In the genomic region with DNA sequence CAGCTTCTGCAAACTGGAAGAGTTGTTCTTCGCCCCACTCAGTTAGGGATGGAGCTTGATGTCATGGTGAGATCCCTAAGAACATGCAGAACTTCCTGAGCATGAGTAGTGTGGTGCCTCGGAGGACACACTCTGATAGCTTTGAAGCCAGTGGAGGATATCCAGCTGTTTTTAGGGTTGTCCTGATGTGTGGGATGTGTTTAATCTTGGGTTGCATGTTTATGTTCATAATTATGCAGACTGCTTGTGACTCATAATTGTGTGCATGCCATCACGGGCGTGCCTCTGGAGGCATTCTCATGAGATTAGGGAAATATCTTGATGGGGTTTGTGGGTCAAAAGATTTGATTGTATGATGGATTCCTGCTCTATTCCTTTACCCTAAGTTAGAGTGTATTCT, we compare ENCODE assay signal across 14 cellular contexts.
DNase-seq lines count a peak whose midpoint lies in the region; ATAC-seq and TF ChIP-seq lines count a peak whose summit lies in the region.
"Had no signal": no experiment of that assay in that cellular context is flagged by ENCODE, and none has a peak within 500 bp of the region (broad histone marks: within the 10 kb centered on the region; RNA-seq: fewer than 3 reads in every experiment).

No MANE protein-coding gene starts in this region.

- TF ChIP-seq CTCF in mucosa of descending colon (IDR thresholded peaks at IDR 0.05), result no peak

- no peak overlapping the region for H3K4me3 ChIP-seq in MG63
- no peak overlapping the region for H3K4me3 ChIP-seq in mucosa of descending colon
- H3K4me3 ChIP-seq: heart left ventricle had no signal

- intact Hi-C loops in mucosa of descending colon (cut with DNase I, micrococcal nuclease), result no loop called here

- H3K36me3 ChIP-seq in MG63 (no peaks in the 10 kb centered on the region), mucosa of descending colon (ENCODE audit: low read depth) (no peaks in the 10 kb centered on the region)
- H3K36me3 ChIP-seq: BE2C, heart left ventricle had no signal

- ATAC-seq in mucosa of descending colon (peak; percentile 62), GM18868 (IDR thresholded peaks at IDR 0.05; ENCODE audit: unreplicated experiment) (no peak)
- ATAC-seq in activated T-cell treated with anti-CD3 and anti-CD28 coated beads, Interleukin-2, amount 50 U/mL, for 72 hours (replicated peaks in 1 of 2), result no peak

- DNase-seq in COLO829 (ENCODE audit: low spot score) (peak; percentile 42), MG63 (peak; percentile 69), dedifferentiated amniotic fluid mesenchymal stem cell (ENCODE audit: extremely low spot score) (peak; percentile 74), mucosa of descending colon (no peak), COLO668 (lab: John Stamatoyannopoulos, UW; ENCODE audit: unreplicated experiment) (no peak)
- no peak for DNase-seq in activated T-cell treated with anti-CD3 and anti-CD28 coated beads, Interleukin-2, amount 50 U/mL, for 72 hours
- no peak for DNase-seq in stimulated activated CD4-positive, alpha-beta T cell treated with anti-CD3 and anti-CD28 coated beads, Interleukin-12 subunit alpha, Interleukin-12 subunit beta, amount 100 ng/mL, for 4 hours
- DNase-seq: activated CD4-positive, alpha-beta T cell treated with anti-CD3 and anti-CD28 coated beads, Interleukin-2, amount 50 U/mL, for 4 hours; BE2C; effector CD8-positive, alpha-beta T cell; heart left ventricle; NCI-H2081; NCI-H774 had no signal

- no peak overlapping the region for H3K4me3 Mint-ChIP-seq in activated T-cell treated with anti-CD3 and anti-CD28 coated beads, Interleukin-2, amount 50 U/mL, for 72 hours

- H3K9me3 ChIP-seq in MG63, result no peaks in the 10 kb centered on the region
- no peaks in the 10 kb centered on the region for H3K9me3 ChIP-seq in mucosa of descending colon
- H3K9me3 ChIP-seq: BE2C had no signal

- H3K4me1 Mint-ChIP-seq in activated T-cell treated with anti-CD3 and anti-CD28 coated beads, Interleukin-2, amount 50 U/mL, for 72 hours (ENCODE audit: low read depth), result peaks cover 11% of the 10 kb centered on the region

- H3K9me3 Mint-ChIP-seq in activated T-cell treated with anti-CD3 and anti-CD28 coated beads, Interleukin-2, amount 50 U/mL, for 72 hours, result no peaks in the 10 kb centered on the region

- no peaks in the 10 kb centered on the region for H3K36me3 Mint-ChIP-seq in activated T-cell treated with anti-CD3 and anti-CD28 coated beads, Interleukin-2, amount 50 U/mL, for 72 hours (ENCODE audit: insufficient read depth in 2 of 2)

- H3K27me3 Mint-ChIP-seq in activated T-cell treated with anti-CD3 and anti-CD28 coated beads, Interleukin-2, amount 50 U/mL, for 72 hours (ENCODE audit: low read depth), result peaks cover 6% of the 10 kb centered on the region

- H3K4me1 ChIP-seq in mucosa of descending colon (ENCODE audit: low read depth), result no peaks in the 10 kb centered on the region
- H3K4me1 ChIP-seq: BE2C had no signal

- H3K27me3 ChIP-seq in MG63, result no peaks in the 10 kb centered on the region
- H3K27me3 ChIP-seq: BE2C, heart left ventricle had no signal

- H3K27ac Mint-ChIP-seq in activated T-cell treated with anti-CD3 and anti-CD28 coated beads, Interleukin-2, amount 50 U/mL, for 72 hours, result no peak overlapping the region

Comparison
In these comparisons a context has a peak if more than half of its experiments do, and no peak if none do; other contexts are left out.
1. DNase-seq: peak in COLO829 (single experiment), MG63 (single experiment) and dedifferentiated amniotic fluid mesenchymal stem cell (single experiment); none in mucosa of descending colon (0 of 3), activated T-cell treated with anti-CD3 and anti-CD28 coated beads, Interleukin-2, amount 50 U/mL, for 72 hours (0 of 2), stimulated activated CD4-positive, alpha-beta T cell treated with anti-CD3 and anti-CD28 coated beads, Interleukin-12 subunit alpha, Interleukin-12 subunit beta, amount 100 ng/mL, for 4 hours (single experiment) and COLO668 (single experiment).